10 cellular contexts compared by ENCODE assay signal in genomic region chr4:184439856-184440592, GRCh38. TPM values are rescaled to one million over a fixed set of nuclear protein-coding genes. Genes with fewer than 3 reads are reported as not detected.
DNase-seq lines count a peak whose midpoint lies in the region; ATAC-seq, FAIRE-seq and TF ChIP-seq lines count a peak whose summit lies in the region.
"Had no signal": no experiment of that assay in that cellular context is flagged by ENCODE, and none has a peak within 500 bp of the region (broad histone marks: within the 10 kb centered on the region; RNA-seq: fewer than 3 reads in every experiment).

No MANE protein-coding gene starts in this region.

- CTCF ChIA-PET in HEK293 (lab: Yijun Ruan, JAX), result interaction anchor here (0.5 to 0.6 kb wide), 2 partner anchors 103 to 118 kb away, joined by 4 to 5 read pairs; no protein-coding TSS in a partner anchor
- CTCF ChIA-PET in activated CD4-positive, alpha-beta memory T cell treated with anti-CD3 and anti-CD28 coated beads for 36 hours (lab: Charles Lee), result no interaction called here
- CTCF ChIA-PET in activated CD8-positive, alpha-beta memory T cell treated with anti-CD3 and anti-CD28 coated beads, Interleukin-2, amount 10 ng/mL, durations not matched to agents 7 days and 5 days (lab: Charles Lee), result no interaction called here

- no peak overlapping the region for H3K4ac ChIP-seq in mesenchymal stem cell (ENCODE audit: low read depth in 1 of 2, low read length in 2 of 2)

- no peak overlapping the region for H3K4me3 Mint-ChIP-seq in activated CD4-positive, alpha-beta memory T cell treated with anti-CD3 and anti-CD28 coated beads for 36 hours
- no peak overlapping the region for H3K4me3 Mint-ChIP-seq in activated CD8-positive, alpha-beta memory T cell treated with anti-CD3 and anti-CD28 coated beads, Interleukin-2, amount 10 ng/mL, durations not matched to agents 7 days and 5 days

- WGBS in mesenchymal stem cell, result 86% methylated on average over 20 of the region's 20 CpGs

- intact Hi-C loops in dorsolateral prefrontal cortex (cut with DNase I), result no loop called here
- intact Hi-C loops in activated CD4-positive, alpha-beta memory T cell treated with anti-CD3 and anti-CD28 coated beads for 36 hours (cut with micrococcal nuclease), result no loop called here

- no peak overlapping the region for H2BK120ac ChIP-seq in mesenchymal stem cell (ENCODE audit: low read depth, low read length)

- no peak overlapping the region for H4K8ac ChIP-seq in mesenchymal stem cell (ENCODE audit: low read length)

- no peak overlapping the region for H2BK12ac ChIP-seq in mesenchymal stem cell (ENCODE audit: low read length in 2 of 2)

- H3K27me3 ChIP-seq in dorsolateral prefrontal cortex (no peaks in the 10 kb centered on the region), mesenchymal stem cell (ENCODE audit: control insufficient read depth in 1 of 2, insufficient read depth in 1 of 2, low read length in 2 of 2) (no peaks in the 10 kb centered on the region)

- H3K4me3 ChIP-seq in HEK293 (ENCODE audit: low read depth, low read length) (no peak overlapping the region), dorsolateral prefrontal cortex (peak overlapping the region in 9 of 59 donors; percentile 2 to 27 (median 16)), mesenchymal stem cell (ENCODE audit: insufficient read depth in 1 of 2, low read depth in 1 of 2, low read length in 2 of 2) (peak overlapping the region in 1 of 2 experiments; percentile 58)

- peaks cover 43% of the 10 kb centered on the region for H3K79me1 ChIP-seq in mesenchymal stem cell (replicated peaks; ENCODE audit: low read length, poor library complexity, severe bottlenecking)

- H3K9ac ChIP-seq in mesenchymal stem cell (ENCODE audit: low read length), result peak overlapping the region; percentile 73

- H3K27ac Mint-ChIP-seq in activated CD4-positive, alpha-beta memory T cell treated with anti-CD3 and anti-CD28 coated beads for 36 hours, result no peak overlapping the region
- H3K27ac Mint-ChIP-seq in activated CD8-positive, alpha-beta memory T cell treated with anti-CD3 and anti-CD28 coated beads, Interleukin-2, amount 10 ng/mL, durations not matched to agents 7 days and 5 days, result no peak overlapping the region

- H2BK15ac ChIP-seq in mesenchymal stem cell (ENCODE audit: low read depth, poor library complexity, severe bottlenecking), result peak overlapping the region; percentile 17

- H3K9me3 ChIP-seq in HEK293 (ENCODE audit: control insufficient read depth, insufficient read depth, low read depth, low read length), result no peaks in the 10 kb centered on the region
- H3K9me3 ChIP-seq in mesenchymal stem cell (ENCODE audit: control insufficient read depth, low read length), result no peaks in the 10 kb centered on the region

- peak overlapping the region in 1 of 2 experiments; percentile 59 for H3K18ac ChIP-seq in mesenchymal stem cell (ENCODE audit: low read depth in 1 of 2, low read length in 2 of 2)

- H3K27ac ChIP-seq in HEK293 (ENCODE audit: extremely low read depth, low read depth, low read length) (no peak overlapping the region), dorsolateral prefrontal cortex (peak overlapping the region in 49 of 59 donors; percentile 2 to 78 (median 47)), mesenchymal stem cell (ENCODE audit: low read length, poor library complexity, severe bottlenecking) (peak overlapping the region; percentile 53)
- H3K27ac ChIP-seq: VCaP had no signal

- H4K91ac ChIP-seq in mesenchymal stem cell (ENCODE audit: low read length), result no peak overlapping the region

- DNase-seq in dorsolateral prefrontal cortex, result peak in 2 of 10 donors; percentile 24 to 37
- DNase-seq in mesenchymal stem cell, result no peak
- DNase-seq in stromal cell of bone marrow (ENCODE audit: low read depth), result peak; percentile 41
- no peak for DNase-seq in HTR-8/SVneo (ENCODE audit: insufficient read length, low spot score)
- DNase-seq in activated CD4-positive, alpha-beta memory T cell treated with anti-CD3 and anti-CD28 coated beads for 36 hours, result no peak
- DNase-seq in NCI-H2227 treated with DMSO at 0.1 percent for 48 hours (lab: John Stamatoyannopoulos, UW), result no peak
- DNase-seq in activated CD8-positive, alpha-beta memory T cell treated with anti-CD3 and anti-CD28 coated beads, Interleukin-2, amount 10 ng/mL, durations not matched to agents 7 days and 5 days, result no peak
- DNase-seq: stimulated activated naive CD4-positive, alpha-beta T cell had no signal

- no peak overlapping the region for H3K23ac ChIP-seq in mesenchymal stem cell (ENCODE audit: low read length in 2 of 2)

- H2AK5ac ChIP-seq in mesenchymal stem cell (ENCODE audit: low read length, severe bottlenecking), result no peak overlapping the region

- peak overlapping the region; percentile 41 for H3K4me2 ChIP-seq in mesenchymal stem cell (ENCODE audit: low read length, poor library complexity, severe bottlenecking)

- H2BK5ac ChIP-seq in mesenchymal stem cell (ENCODE audit: low read depth, low read length, poor library complexity, severe bottlenecking), result no peak overlapping the region

- H3K4me1 ChIP-seq in HEK293 (ENCODE audit: control insufficient read depth, insufficient read depth, low read length) (no peaks in the 10 kb centered on the region), mesenchymal stem cell (ENCODE audit: control insufficient read depth, insufficient read depth, low read depth, low read length) (peaks cover 24% of the 10 kb centered on the region)

- no peaks in the 10 kb centered on the region for H3K9me3 Mint-ChIP-seq in activated CD4-positive, alpha-beta memory T cell treated with anti-CD3 and anti-CD28 coated beads for 36 hours
- no peaks in the 10 kb centered on the region for H3K9me3 Mint-ChIP-seq in activated CD8-positive, alpha-beta memory T cell treated with anti-CD3 and anti-CD28 coated beads, Interleukin-2, amount 10 ng/mL, durations not matched to agents 7 days and 5 days (ENCODE audit: low read depth)

- peak overlapping the region in 1 of 2 experiments; percentile 82 for H3K14ac ChIP-seq in mesenchymal stem cell (ENCODE audit: low read length in 2 of 2)

- no peaks in the 10 kb centered on the region for H3K36me3 ChIP-seq in HEK293 (ENCODE audit: control insufficient read depth in 2 of 2, insufficient read depth in 1 of 2, low read length in 2 of 2)
- H3K36me3 ChIP-seq in mesenchymal stem cell (ENCODE audit: control insufficient read depth in 1 of 2, insufficient read depth in 2 of 2, low read depth in 1 of 2, low read length in 2 of 2), result peaks cover 2 to 13% of the 10 kb centered on the region in 2 experiments

- TF ChIP-seq CTCF in HEK293 (tag by site-specific recombination; IDR thresholded peaks at IDR 0.05) (no peak), dorsolateral prefrontal cortex (IDR thresholded peaks at IDR 0.05 in 54 of 56, conservative IDR thresholded peaks at IDR 0.05 in 2 of 56; ENCODE audit: low read depth in 1 of 56, partially characterized antibody in 56 of 56) (no peak)

- POLR2A ChIA-PET in HEK293 (lab: Yijun Ruan, JAX), result interaction anchor here (1.1 kb wide), 1 partner anchor 34 kb away, joined by 5 read pairs; the partner anchor contains the start of gene IRF2
- POLR2A ChIA-PET in activated CD4-positive, alpha-beta memory T cell treated with anti-CD3 and anti-CD28 coated beads for 36 hours (lab: Charles Lee), result interaction anchor here (1.7 kb wide), 1 partner anchor 294 kb away, joined by 4 read pairs; the partner anchor contains the start of gene CENPU

- peaks cover 77% of the 10 kb centered on the region for H3K4me1 Mint-ChIP-seq in activated CD4-positive, alpha-beta memory T cell treated with anti-CD3 and anti-CD28 coated beads for 36 hours (ENCODE audit: low read depth)
- peaks cover 47% of the 10 kb centered on the region for H3K4me1 Mint-ChIP-seq in activated CD8-positive, alpha-beta memory T cell treated with anti-CD3 and anti-CD28 coated beads, Interleukin-2, amount 10 ng/mL, durations not matched to agents 7 days and 5 days

- ATAC-seq in activated CD8-positive, alpha-beta memory T cell treated with anti-CD3 and anti-CD28 coated beads, Interleukin-2, amount 10 ng/mL, durations not matched to agents 7 days and 5 days, result no peak

- FAIRE-seq in HTR-8/SVneo (lab: Jason Lieb, UNC), result no peak

- H2AFZ ChIP-seq in mesenchymal stem cell (ENCODE audit: low read depth, low read length), result no peak overlapping the region

- no peaks in the 10 kb centered on the region for H3K36me3 Mint-ChIP-seq in activated CD4-positive, alpha-beta memory T cell treated with anti-CD3 and anti-CD28 coated beads for 36 hours
- peaks cover 23% of the 10 kb centered on the region for H3K36me3 Mint-ChIP-seq in activated CD8-positive, alpha-beta memory T cell treated with anti-CD3 and anti-CD28 coated beads, Interleukin-2, amount 10 ng/mL, durations not matched to agents 7 days and 5 days

- H3K27me3 Mint-ChIP-seq in activated CD4-positive, alpha-beta memory T cell treated with anti-CD3 and anti-CD28 coated beads for 36 hours, result no peaks in the 10 kb centered on the region
- no peaks in the 10 kb centered on the region for H3K27me3 Mint-ChIP-seq in activated CD8-positive, alpha-beta memory T cell treated with anti-CD3 and anti-CD28 coated beads, Interleukin-2, amount 10 ng/mL, durations not matched to agents 7 days and 5 days

TF ChIP-seq in HEK293, 187 proteins besides CTCF, POLR2A, EP300 and RAD21 (continues in another document):
- TF ChIP-seq SCRT1 (tag by site-specific recombination; IDR thresholded peaks at IDR 0.05; ENCODE audit: borderline replicate concordance) (no peak), ZNF354C (tag by site-specific recombination; IDR thresholded peaks at IDR 0.05; ENCODE audit: borderline replicate concordance, low read depth) (no peak), SCRT2 (tag by site-specific recombination; IDR thresholded peaks at IDR 0.05) (no peak), EGR2 (tag by site-specific recombination; IDR thresholded peaks at IDR 0.05; ENCODE audit: low read depth) (peak; percentile 64; the same call in 1 of the 2 replicates), ZNF529 (tag by site-specific recombination; IDR thresholded peaks at IDR 0.05; ENCODE audit: insufficient replicate concordance) (no peak), ZFHX2 (tag by site-specific recombination; conservative IDR thresholded peaks at IDR 0.05) (peak; percentile 71), ZNF664 (tag by site-specific recombination; IDR thresholded peaks at IDR 0.05) (no peak)

RNA-seq across cellular contexts. Expression of gene IRF2, which starts 34.3 kb away (rescaled TPM):
- total RNA-seq in dorsolateral prefrontal cortex, result 10 to 100 TPM; 18.8 to 61.7 (median 33.1) TPM
- 30.5 TPM for polyA plus RNA-seq in mesenchymal stem cell (2013, experiment 1 of 2)
- polyA plus RNA-seq in mesenchymal stem cell (2013, experiment 2 of 2), result 30.8 TPM
- total RNA-seq in activated CD4-positive, alpha-beta memory T cell treated with anti-CD3 and anti-CD28 coated beads for 36 hours, result 10 to 100 TPM; 48.1 to 50.9 TPM
- total RNA-seq in activated CD8-positive, alpha-beta memory T cell treated with anti-CD3 and anti-CD28 coated beads, Interleukin-2, amount 10 ng/mL, durations not matched to agents 7 days and 5 days, result 100 to 1,000 TPM in 1 of 2 experiments, 10 to 100 TPM in 1; 81.6 to 112 TPM
